In the genomic region with DNA sequence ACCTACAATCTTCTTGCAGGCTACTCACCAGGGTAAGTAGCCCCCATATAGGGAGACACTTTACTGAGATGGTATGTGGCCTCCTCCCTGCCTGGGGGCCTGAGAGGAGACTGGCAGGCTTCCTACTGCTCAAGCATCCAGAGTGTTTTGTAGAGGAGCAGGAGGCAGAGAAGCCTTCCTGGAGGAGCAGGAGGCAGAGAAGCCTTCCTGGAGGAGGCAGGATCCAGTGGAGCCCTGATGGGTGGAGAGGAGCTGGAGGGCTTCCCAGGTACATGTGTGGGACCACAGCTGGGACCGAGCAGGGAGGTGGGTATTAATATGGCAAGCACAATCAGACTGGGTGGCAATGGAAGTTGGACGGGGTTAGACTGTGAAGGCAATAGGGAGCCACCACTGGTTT, we compare ENCODE assay signal across 21 cellular contexts. TPM values are rescaled to one million over a fixed set of nuclear protein-coding genes. Genes with fewer than 3 reads are reported as not detected.
DNase-seq lines count a peak whose midpoint lies in the region; ATAC-seq, FAIRE-seq and TF ChIP-seq lines count a peak whose summit lies in the region.
"Had no signal": no experiment of that assay in that cellular context is flagged by ENCODE, and none has a peak within 500 bp of the region (broad histone marks: within the 10 kb centered on the region; RNA-seq: fewer than 3 reads in every experiment).

No MANE protein-coding gene starts in this region.

- peak overlapping the region; percentile 66 for H3K27ac Mint-ChIP-seq in activated CD8-positive, alpha-beta T cell treated with anti-CD3 and anti-CD28 coated beads, Interleukin-2, amount 10 ng/mL, durations not matched to agents 7 days and 5 days
- no peak overlapping the region for H3K27ac Mint-ChIP-seq in activated CD8-positive, alpha-beta T cell treated with anti-CD3 and anti-CD28 coated beads for 36 hours
- H3K27ac Mint-ChIP-seq: activated CD4-positive, alpha-beta T cell treated with anti-CD3 and anti-CD28 coated beads, Interleukin-2, amount 10 ng/mL, durations not matched to agents 24 days and 14 days; activated T-helper 2 cell treated with anti-CD3 and anti-CD28 coated beads, Interferon-gamma antibody, Interleukin-2, Interleukin-4, amounts not matched to agents 10 μg/mL and 5 μg/mL and 100 μg/mL, durations not matched to agents 14 hours and 24 hours and 36 hours had no signal

- H2BK5ac ChIP-seq in H1 (ENCODE audit: low read depth, low read length), result no peak overlapping the region

- no peak for TF ChIP-seq RAD21 in H1 (IDR thresholded peaks at IDR 0.05 in 1 of 2, conservative IDR thresholded peaks at IDR 0.05 in 1 of 2; ENCODE audit: low read depth in 2 of 2, low read length in 2 of 2)

- H3K27me3 Mint-ChIP-seq in activated CD8-positive, alpha-beta T cell treated with anti-CD3 and anti-CD28 coated beads, Interleukin-2, amount 10 ng/mL, durations not matched to agents 7 days and 5 days (ENCODE audit: low read depth), result no peaks in the 10 kb centered on the region
- no peaks in the 10 kb centered on the region for H3K27me3 Mint-ChIP-seq in activated CD8-positive, alpha-beta T cell treated with anti-CD3 and anti-CD28 coated beads for 36 hours
- H3K27me3 Mint-ChIP-seq: activated CD4-positive, alpha-beta T cell treated with anti-CD3 and anti-CD28 coated beads, Interleukin-2, amount 10 ng/mL, durations not matched to agents 24 days and 14 days had no signal

- no peak for TF ChIP-seq EP300 in H1 (IDR thresholded peaks at IDR 0.05; ENCODE audit: borderline replicate concordance in 1 of 2, low read depth in 2 of 2, low read length in 2 of 2)

- no peaks in the 10 kb centered on the region; the same call in none of the 2 replicates for H3K79me1 ChIP-seq in H1 (ENCODE audit: low read depth, low read length)

- intact Hi-C loops in activated CD8-positive, alpha-beta T cell treated with anti-CD3 and anti-CD28 coated beads for 36 hours (cut with micrococcal nuclease), result loop anchor here (5.0 kb wide), 1 partner anchor 52 kb away; no protein-coding TSS in a partner anchor
- intact Hi-C loops in psoas muscle (cut with DNase I) (no loop called here), prostate gland (cut with DNase I) (no loop called here)

- no peak overlapping the region for H3K23ac ChIP-seq in H1 (ENCODE audit: insufficient read length)

- H3K23me2 ChIP-seq in H1 (ENCODE audit: low read depth, low read length), result peaks cover 8% of the 10 kb centered on the region; the same call in 1 of the 2 replicates

- no peaks in the 10 kb centered on the region for H3K79me2 ChIP-seq in H1 (ENCODE audit: control insufficient read depth in 1 of 2, insufficient read depth in 2 of 2, low read length in 2 of 2)

- H3K36me3 ChIP-seq in H7 (replicated peaks; ENCODE audit: control insufficient read depth, insufficient read depth, low read length) (no peaks in the 10 kb centered on the region), H1 (ENCODE audit: control insufficient read depth in 2 of 4, insufficient read depth in 4 of 4, low read length in 3 of 4) (no peaks in the 10 kb centered on the region), psoas muscle (ENCODE audit: insufficient read depth in 1 of 2, low read depth in 1 of 2) (no peaks in the 10 kb centered on the region), prostate gland (no peaks in the 10 kb centered on the region)
- H3K36me3 ChIP-seq: HAP-1 had no signal

- no peak overlapping the region for H3K4ac ChIP-seq in H1 (replicated peaks; ENCODE audit: insufficient read length, low read depth, low read length)

- no peak for ATAC-seq in activated CD8-positive, alpha-beta T cell treated with anti-CD3 and anti-CD28 coated beads, Interleukin-2, amount 10 ng/mL, durations not matched to agents 7 days and 5 days
- no peak for ATAC-seq in activated CD8-positive, alpha-beta T cell treated with anti-CD3 and anti-CD28 coated beads for 36 hours
- ATAC-seq in psoas muscle, result no peak

- H4K91ac ChIP-seq in H1 (replicated peaks; ENCODE audit: insufficient read length, low read length), result no peak overlapping the region

- H3K4me3 Mint-ChIP-seq in activated CD8-positive, alpha-beta T cell treated with anti-CD3 and anti-CD28 coated beads, Interleukin-2, amount 10 ng/mL, durations not matched to agents 7 days and 5 days, result no peak overlapping the region
- H3K4me3 Mint-ChIP-seq in activated CD8-positive, alpha-beta T cell treated with anti-CD3 and anti-CD28 coated beads for 36 hours, result no peak overlapping the region
- H3K4me3 Mint-ChIP-seq: activated CD4-positive, alpha-beta T cell treated with anti-CD3 and anti-CD28 coated beads, Interleukin-2, amount 10 ng/mL, durations not matched to agents 24 days and 14 days had no signal

- H4K5ac ChIP-seq in H1 (ENCODE audit: insufficient read length, low read depth, low read length), result no peak overlapping the region

- H3K4me3 ChIP-seq in H7 (ENCODE audit: insufficient read depth, low read depth, low read length) (no peak overlapping the region), H1 (ENCODE audit: extremely low read depth in 1 of 4, insufficient read depth in 2 of 4, low read depth in 3 of 4, low read length in 4 of 4) (no peak overlapping the region), psoas muscle (no peak overlapping the region), prostate gland (no peak overlapping the region)
- H3K4me3 ChIP-seq: HAP-1, hepatocyte had no signal

- no peaks in the 10 kb centered on the region for H3K9me3 Mint-ChIP-seq in activated CD8-positive, alpha-beta T cell treated with anti-CD3 and anti-CD28 coated beads, Interleukin-2, amount 10 ng/mL, durations not matched to agents 7 days and 5 days (ENCODE audit: insufficient read depth)
- H3K9me3 Mint-ChIP-seq in activated CD8-positive, alpha-beta T cell treated with anti-CD3 and anti-CD28 coated beads for 36 hours, result no peaks in the 10 kb centered on the region
- H3K9me3 Mint-ChIP-seq: activated CD4-positive, alpha-beta T cell treated with anti-CD3 and anti-CD28 coated beads, Interleukin-2, amount 10 ng/mL, durations not matched to agents 24 days and 14 days; activated T-helper 2 cell treated with anti-CD3 and anti-CD28 coated beads, Interferon-gamma antibody, Interleukin-2, Interleukin-4, amounts not matched to agents 10 μg/mL and 5 μg/mL and 100 μg/mL, durations not matched to agents 14 hours and 24 hours and 36 hours had no signal

- no peak overlapping the region for H2BK12ac ChIP-seq in H1 (ENCODE audit: low read depth, low read length)

- WGBS in H1 (ENCODE audit: extremely low coverage in 1 of 2, insufficient coverage in 1 of 2, insufficient read length in 1 of 2, insufficient replicate concordance in 2 of 2, low coverage in 1 of 2, low lambda C conversion rate in 2 of 2, missing lambda C conversion rate in 1 of 2), 2 experiments, result 80% methylated on average over 2 of the region's 2 CpGs; no CpG with 5 or more reads in 1 of the 2 experiments
- 77 to 91% (median 88%) methylated on average over 2 of the region's 2 CpGs for WGBS in psoas muscle, 3 donors
- WGBS in prostate gland, result 85% methylated on average over 2 of the region's 2 CpGs

- H2AK5ac ChIP-seq in H1 (ENCODE audit: low read depth, low read length), result no peak overlapping the region

- no peak overlapping the region for H3K56ac ChIP-seq in H1 (replicated peaks; ENCODE audit: insufficient read length, low read depth, low read length)

- peak; percentile 18 for DNase-seq in activated CD8-positive, alpha-beta T cell treated with anti-CD3 and anti-CD28 coated beads, Interleukin-2, amount 10 ng/mL, durations not matched to agents 7 days and 5 days
- DNase-seq in activated CD8-positive, alpha-beta T cell treated with anti-CD3 and anti-CD28 coated beads for 36 hours, result no peak
- DNase-seq in H7, result peak; percentile 19
- peak in 1 of 2 experiments; percentile 37 for DNase-seq in H1 (ENCODE audit: low read depth in 1 of 2, low spot score in 2 of 2)
- DNase-seq in stimulated activated CD8-positive, alpha-beta memory T cell treated with anti-CD3 and anti-CD28 coated beads, Interleukin-4, amount 100 ng/mL, for 48 hours, result peak; percentile 20
- DNase-seq in psoas muscle, result no peak
- DNase-seq in KG1 (lab: John Stamatoyannopoulos, UW), result no peak
- DNase-seq in prostate gland (ENCODE audit: low spot score), result no peak
- DNase-seq: activated CD4-positive, alpha-beta T cell treated with anti-CD3 and anti-CD28 coated beads, Interleukin-2, amount 10 ng/mL, durations not matched to agents 24 days and 14 days; amniotic stem cell; central memory CD4-positive, alpha-beta T cell; Karpas-422; kidney glomerular epithelial cell; midbrain; NCI-H82 had no signal

- no peak overlapping the region for H3K9ac ChIP-seq in H1 (replicated peaks in 1 of 4; ENCODE audit: extremely low read depth in 1 of 4, low read depth in 3 of 4, low read length in 3 of 4)

- H3K36me3 Mint-ChIP-seq in activated CD8-positive, alpha-beta T cell treated with anti-CD3 and anti-CD28 coated beads, Interleukin-2, amount 10 ng/mL, durations not matched to agents 7 days and 5 days (ENCODE audit: low read depth), result peaks cover 1% of the 10 kb centered on the region
- no peaks in the 10 kb centered on the region for H3K36me3 Mint-ChIP-seq in activated CD8-positive, alpha-beta T cell treated with anti-CD3 and anti-CD28 coated beads for 36 hours (ENCODE audit: low read depth)

- no peak for FAIRE-seq in H1 (lab: Jason Lieb, UNC)
- FAIRE-seq: TTC549 had no signal

- H3K18ac ChIP-seq in H1 (ENCODE audit: extremely low read depth, low read length), result no peak overlapping the region

- H3K9me3 ChIP-seq in H1 (ENCODE audit: insufficient read depth in 2 of 2, low read depth in 1 of 2, low read length in 1 of 2) (no peaks in the 10 kb centered on the region), psoas muscle (no peaks in the 10 kb centered on the region), prostate gland (no peaks in the 10 kb centered on the region)
- H3K9me3 ChIP-seq: HAP-1 had no signal

- H2AFZ ChIP-seq in H1 (ENCODE audit: low read length), result no peak overlapping the region
- H2AFZ ChIP-seq: hepatocyte had no signal

- no peak overlapping the region for H3K14ac ChIP-seq in H1 (ENCODE audit: insufficient read length)

- POLR2A ChIA-PET in activated CD8-positive, alpha-beta T cell treated with anti-CD3 and anti-CD28 coated beads, Interleukin-2, amount 10 ng/mL, durations not matched to agents 7 days and 5 days (lab: Charles Lee), result no interaction called here
- POLR2A ChIA-PET in activated CD8-positive, alpha-beta T cell treated with anti-CD3 and anti-CD28 coated beads for 36 hours (lab: Charles Lee), result interaction anchor here (1.1 kb wide), 1 partner anchor 240 kb away, joined by 3 read pairs; no protein-coding TSS in a partner anchor
- POLR2A ChIA-PET in H1 (lab: Charles Lee; ENCODE audit: partially characterized antibody), result interaction anchor here (1.0 to 1.2 kb wide), 2 partner anchors 12 to 65 kb away, joined by 3 to 4 read pairs; no protein-coding TSS in a partner anchor

- TF ChIP-seq POLR2A in H1 (IDR thresholded peaks at IDR 0.05; ENCODE audit: control extremely low read depth in 1 of 2, low read depth in 2 of 2, low read length in 2 of 2), result no peak
- no peak for TF ChIP-seq POLR2A in prostate gland (IDR thresholded peaks at IDR 0.05)

- H2BK20ac ChIP-seq in H1 (ENCODE audit: low read length), result no peak overlapping the region

- H3K27me3 ChIP-seq in H7 (ENCODE audit: control insufficient read depth, insufficient read depth, low read length) (peaks cover 4% of the 10 kb centered on the region), H1 (replicated peaks in 1 of 4; ENCODE audit: control insufficient read depth in 3 of 4, extremely low read depth in 1 of 4, insufficient read depth in 3 of 4, low read length in 3 of 4) (peaks cover 0 to 5% (median 2%) of the 10 kb centered on the region in 4 experiments; a peak in 3 of 7 replicates), psoas muscle (ENCODE audit: insufficient read depth in 3 of 3, low read length in 2 of 3) (no peaks in the 10 kb centered on the region), prostate gland (replicated peaks; ENCODE audit: insufficient read depth) (no peaks in the 10 kb centered on the region)
- H3K27me3 ChIP-seq: hepatocyte had no signal

- H3K4me1 ChIP-seq in H1 (replicated peaks in 1 of 4; ENCODE audit: control insufficient read depth in 3 of 4, insufficient read depth in 4 of 4, low read length in 3 of 4) (peaks cover 5 to 20% (median 7%) of the 10 kb centered on the region in 4 experiments), psoas muscle (peaks cover 5% of the 10 kb centered on the region), prostate gland (replicated peaks) (no peaks in the 10 kb centered on the region)

- H2BK15ac ChIP-seq in H1 (ENCODE audit: low read length), result peak overlapping the region; percentile 46; the same call in 1 of the 2 replicates

- H4K8ac ChIP-seq in H1 (ENCODE audit: extremely low read depth, insufficient read depth, low read length), result no peak overlapping the region

- peaks cover 74% of the 10 kb centered on the region for H3K4me1 Mint-ChIP-seq in activated CD8-positive, alpha-beta T cell treated with anti-CD3 and anti-CD28 coated beads, Interleukin-2, amount 10 ng/mL, durations not matched to agents 7 days and 5 days (ENCODE audit: low read depth)
- peaks cover 70% of the 10 kb centered on the region for H3K4me1 Mint-ChIP-seq in activated CD8-positive, alpha-beta T cell treated with anti-CD3 and anti-CD28 coated beads for 36 hours (ENCODE audit: low read depth)

- CTCF ChIA-PET in activated CD8-positive, alpha-beta T cell treated with anti-CD3 and anti-CD28 coated beads, Interleukin-2, amount 10 ng/mL, durations not matched to agents 7 days and 5 days (lab: Charles Lee), result interaction anchor here (1.6 to 4.7 kb wide), 2 partner anchors 21 to 36 kb away, joined by 7 to 31 read pairs; no protein-coding TSS in a partner anchor
- CTCF ChIA-PET in activated CD8-positive, alpha-beta T cell treated with anti-CD3 and anti-CD28 coated beads for 36 hours (lab: Charles Lee), result interaction anchor here (1.0 to 1.3 kb wide), 2 partner anchors 108 to 124 kb away, joined by 3 read pairs; no protein-coding TSS in a partner anchor
- CTCF ChIA-PET in H1 (lab: Charles Lee; ENCODE audit: partially characterized antibody), result interaction anchor here (1.4 kb wide), 1 partner anchor 36 kb away, joined by 4 read pairs; no protein-coding TSS in a partner anchor

- H3K27ac ChIP-seq in H1 (ENCODE audit: low read depth, low read length) (no peak overlapping the region), psoas muscle (no peak overlapping the region), prostate gland (no peak overlapping the region)
- H3K27ac ChIP-seq: C4-2B, hepatocyte had no signal

- peaks cover 0 to 5% of the 10 kb centered on the region in 2 experiments for H4K20me1 ChIP-seq in H1 (replicated peaks in 1 of 2; ENCODE audit: control insufficient read depth in 1 of 2, insufficient read depth in 2 of 2, low read length in 2 of 2)

- H3K4me2 ChIP-seq in H1 (ENCODE audit: insufficient read depth in 1 of 2, low read depth in 2 of 2, low read length in 2 of 2), result no peak overlapping the region
- H3K4me2 ChIP-seq: hepatocyte had no signal

- no peak overlapping the region for H2BK120ac ChIP-seq in H1 (replicated peaks; ENCODE audit: low read depth, low read length)

- no peak for TF ChIP-seq CTCF in activated CD8-positive, alpha-beta T cell treated with anti-CD3 and anti-CD28 coated beads for 36 hours (IDR thresholded peaks at IDR 0.05)
- TF ChIP-seq CTCF in H1 (IDR thresholded peaks at IDR 0.05; ENCODE audit: control extremely low read depth in 1 of 3, insufficient read depth in 1 of 3, low read depth in 1 of 3, low read length in 3 of 3) (no peak), psoas muscle (IDR thresholded peaks at IDR 0.05) (no peak), prostate gland (IDR thresholded peaks at IDR 0.05) (no peak)

RNA-seq across cellular contexts. Expression of gene ADGRG5, which starts 2.1 kb away (rescaled TPM):
- total RNA-seq in activated CD8-positive, alpha-beta T cell treated with anti-CD3 and anti-CD28 coated beads, Interleukin-2, amount 10 ng/mL, durations not matched to agents 7 days and 5 days, result 10 to 100 TPM; 16.0 to 18.1 TPM
- 1 to 10 TPM; 4.8 to 5.5 TPM for total RNA-seq in activated CD8-positive, alpha-beta T cell treated with anti-CD3 and anti-CD28 coated beads for 36 hours
- total RNA-seq in H7 (2014; rRNA removed; shearing (Covaris generic)), result 6.2 and 6.4 TPM in 2 replicates
- total RNA-seq in H1 (2021; fragmentation: NEBNext Ultra II Directional; extraction: Animal tissue kit (Norgen Biotek cat#: 25700)), result 8.6 and 10.5 TPM in 2 replicates
- polyA plus RNA-seq in H1 (2011; rRNA removed), result 14.8 and 16.5 TPM in 2 replicates
- polyA plus RNA-seq in H1 (2011; cell fraction: cytosol; rRNA removed), result 6.7 TPM
- polyA plus RNA-seq in H1 (2011; cell fraction: nucleus; rRNA removed), result 17.8 TPM
- polyA plus RNA-seq in H1 (2012, experiment 1 of 2), result 7.0 to 10.8 TPM (median 8.9 TPM) in 4 replicates
- polyA plus RNA-seq in H1 (2012, experiment 2 of 2), result 10.2 TPM
- 5.0 TPM for polyA plus RNA-seq in H1 (2013, experiment 1 of 2)
- polyA plus RNA-seq in H1 (2013, experiment 2 of 2), result 5.4 TPM
- polyA minus RNA-seq in H1 (2011; rRNA and poly(A)+ RNA removed), result 9.6 and 11.4 TPM in 2 replicates
- 5.7 TPM for polyA minus RNA-seq in H1 (2011; cell fraction: cytosol; rRNA and poly(A)+ RNA removed)
- polyA minus RNA-seq in H1 (2011; cell fraction: nucleus; rRNA and poly(A)+ RNA removed), result 5.4 TPM
- under 1 TPM in 3 of 4 donors, not detected in 1; 0.11 to 0.37 (median 0.19) TPM for total RNA-seq in psoas muscle
- polyA plus RNA-seq in psoas muscle, result under 1 TPM in 1 of 3 donors, not detected in 2; 0.05 TPM
- total RNA-seq in prostate gland, result 1 to 10 TPM in 1 of 2 donors, under 1 TPM in 1; 0.27 to 3.3 TPM
- total RNA-seq: A172 had no signal

RNA-seq across cellular contexts. Expression of gene CCDC102A, which starts 4.0 kb away (rescaled TPM):
- total RNA-seq in activated CD8-positive, alpha-beta T cell treated with anti-CD3 and anti-CD28 coated beads, Interleukin-2, amount 10 ng/mL, durations not matched to agents 7 days and 5 days, result 10 to 100 TPM; 16.3 to 18.2 TPM
- total RNA-seq in activated CD8-positive, alpha-beta T cell treated with anti-CD3 and anti-CD28 coated beads for 36 hours, result 1 to 10 TPM; 7.1 to 7.9 TPM
- total RNA-seq in H7 (2014; rRNA removed; shearing (Covaris generic)), result 9.3 and 10.4 TPM in 2 replicates
- total RNA-seq in H1 (2021; fragmentation: NEBNext Ultra II Directional; extraction: Animal tissue kit (Norgen Biotek cat#: 25700)), result 3.5 and 4.0 TPM in 2 replicates
- polyA plus RNA-seq in H1 (2011; rRNA removed), result 7.5 and 10.5 TPM in 2 replicates
- 7.6 TPM for polyA plus RNA-seq in H1 (2011; cell fraction: cytosol; rRNA removed)
- 9.3 TPM for polyA plus RNA-seq in H1 (2011; cell fraction: nucleus; rRNA removed)
- polyA plus RNA-seq in H1 (2012, experiment 1 of 2), result 2.3 to 5.0 TPM (median 4.0 TPM) in 4 replicates
- polyA plus RNA-seq in H1 (2012, experiment 2 of 2), result 4.5 TPM
- 1.3 TPM for polyA plus RNA-seq in H1 (2013, experiment 1 of 2)
- 1.3 TPM for polyA plus RNA-seq in H1 (2013, experiment 2 of 2)
- 1.7 and 1.9 TPM in 2 replicates for polyA minus RNA-seq in H1 (2011; rRNA and poly(A)+ RNA removed)
- 2.7 TPM for polyA minus RNA-seq in H1 (2011; cell fraction: cytosol; rRNA and poly(A)+ RNA removed)
- polyA minus RNA-seq in H1 (2011; cell fraction: nucleus; rRNA and poly(A)+ RNA removed), result 2.6 TPM
- 1 to 10 TPM; 1.2 to 2.4 (median 1.9) TPM for total RNA-seq in psoas muscle
- polyA plus RNA-seq in psoas muscle, result 1 to 10 TPM in 2 of 3 donors, under 1 TPM in 1; 0.95 to 2.1 (median 1.2) TPM
- total RNA-seq in prostate gland, result 10 to 100 TPM; 22.5 to 26.8 TPM

RNA-seq across cellular contexts. Expression of gene DOK4, which starts 54.1 kb away (rescaled TPM):
- 1 to 10 TPM; 4.8 to 6.4 TPM for total RNA-seq in activated CD8-positive, alpha-beta T cell treated with anti-CD3 and anti-CD28 coated beads, Interleukin-2, amount 10 ng/mL, durations not matched to agents 7 days and 5 days
- total RNA-seq in activated CD8-positive, alpha-beta T cell treated with anti-CD3 and anti-CD28 coated beads for 36 hours, result 1 to 10 TPM; 4.6 to 5.1 TPM
- 15.3 and 15.7 TPM in 2 replicates for total RNA-seq in H7 (2014; rRNA removed; shearing (Covaris generic))
- total RNA-seq in H1 (2021; fragmentation: NEBNext Ultra II Directional; extraction: Animal tissue kit (Norgen Biotek cat#: 25700)), result 28.9 and 29.9 TPM in 2 replicates
- 24.0 and 29.5 TPM in 2 replicates for polyA plus RNA-seq in H1 (2011; rRNA removed)
- 30.4 TPM for polyA plus RNA-seq in H1 (2011; cell fraction: cytosol; rRNA removed)
- polyA plus RNA-seq in H1 (2011; cell fraction: nucleus; rRNA removed), result 46.7 TPM
- polyA plus RNA-seq in H1 (2012, experiment 1 of 2), result 20.5 to 27.4 TPM (median 25.8 TPM) in 4 replicates
- polyA plus RNA-seq in H1 (2012, experiment 2 of 2), result 20.5 TPM
- polyA plus RNA-seq in H1 (2013, experiment 1 of 2), result 13.6 TPM
- 13.6 TPM for polyA plus RNA-seq in H1 (2013, experiment 2 of 2)
- 24.3 and 27.0 TPM in 2 replicates for polyA minus RNA-seq in H1 (2011; rRNA and poly(A)+ RNA removed)
- polyA minus RNA-seq in H1 (2011; cell fraction: cytosol; rRNA and poly(A)+ RNA removed), result 14.3 TPM
- polyA minus RNA-seq in H1 (2011; cell fraction: nucleus; rRNA and poly(A)+ RNA removed), result 11.3 TPM
- total RNA-seq in psoas muscle, result 1 to 10 TPM; 1.5 to 4.3 (median 2.4) TPM
- 1 to 10 TPM; 1.3 to 2.2 (median 1.5) TPM for polyA plus RNA-seq in psoas muscle
- 10 to 100 TPM; 26.3 to 55.4 TPM for total RNA-seq in prostate gland

Comparison
In these comparisons a context has a peak if more than half of its experiments do, and no peak if none do; other contexts are left out.
1. DNase-seq: peak in activated CD8-positive, alpha-beta T cell treated with anti-CD3 and anti-CD28 coated beads, Interleukin-2, amount 10 ng/mL, durations not matched to agents 7 days and 5 days (single experiment), H7 (single experiment) and stimulated activated CD8-positive, alpha-beta memory T cell treated with anti-CD3 and anti-CD28 coated beads, Interleukin-4, amount 100 ng/mL, for 48 hours (single experiment); none in activated CD8-positive, alpha-beta T cell treated with anti-CD3 and anti-CD28 coated beads for 36 hours (single experiment), psoas muscle (0 of 2), KG1 (single experiment) and prostate gland (single experiment).